28 cellular contexts compared by ENCODE assay signal in genomic region chr11:32062540-32062939, GRCh38.
"Had no signal": no experiment of that assay in that cellular context is flagged by ENCODE, and none has a peak within 500 bp of the region (broad histone marks: within the 10 kb centered on the region; RNA-seq: fewer than 3 reads in every experiment).

No MANE protein-coding gene starts in this region.

- H3K4me1 ChIP-seq: colonic mucosa, gastrocnemius medialis, heart left ventricle, left lung, neural progenitor cell, parathyroid adenoma, sigmoid colon, suprapubic skin, transverse colon, upper lobe of right lung, uterus had no signal

- H3K9me3 Mint-ChIP-seq: dendritic cell treated with granulocyte-macrophage colony-stimulating factor and Interleukin-4, amounts not matched to agents 40 ng/mL and 50 ng/mL, for 4 days; endodermal cell; mesothelial cell of epicardium; nephron; neural progenitor cell; stimulated activated memory B cell treated with anti-CD40 and anti-IgM and Interleukin-4, amounts not matched to agents 10 μg/mL and 1 μg/mL and 100 μg/mL, for 72 hours had no signal

- H3K4me1 Mint-ChIP-seq: nephron; stimulated activated memory B cell treated with anti-CD40 and anti-IgM and Interleukin-4, amounts not matched to agents 10 μg/mL and 1 μg/mL and 100 μg/mL, for 72 hours had no signal

- H3K27ac Mint-ChIP-seq: dendritic cell treated with granulocyte-macrophage colony-stimulating factor and Interleukin-4, amounts not matched to agents 40 ng/mL and 50 ng/mL, for 4 days; endodermal cell; mesothelial cell of epicardium; naive thymus-derived CD4-positive, alpha-beta T cell; nephron; neural progenitor cell; progenitor cell of endocrine pancreas; stimulated activated memory B cell treated with anti-CD40 and anti-IgM and Interleukin-4, amounts not matched to agents 10 μg/mL and 1 μg/mL and 100 μg/mL, for 72 hours had no signal

- H3K36me3 ChIP-seq: colonic mucosa, gastrocnemius medialis, heart left ventricle, left lung, neural progenitor cell, sigmoid colon, suprapubic skin, transverse colon, upper lobe of right lung, uterus had no signal

- H3K4me3 Mint-ChIP-seq: dendritic cell treated with granulocyte-macrophage colony-stimulating factor and Interleukin-4, amounts not matched to agents 40 ng/mL and 50 ng/mL, for 4 days; endodermal cell; mesothelial cell of epicardium; naive thymus-derived CD4-positive, alpha-beta T cell; nephron; neural progenitor cell; stimulated activated memory B cell treated with anti-CD40 and anti-IgM and Interleukin-4, amounts not matched to agents 10 μg/mL and 1 μg/mL and 100 μg/mL, for 72 hours had no signal

- ATAC-seq: esophagus mucosa; gastrocnemius medialis; heart left ventricle; left cardiac atrium; left lung; naive thymus-derived CD4-positive, alpha-beta T cell; right cardiac atrium; stimulated activated memory B cell treated with anti-CD40 and anti-IgM and Interleukin-4, amounts not matched to agents 10 μg/mL and 1 μg/mL and 100 μg/mL, for 72 hours; stimulated activated naive CD8-positive, alpha-beta T cell treated with anti-CD3 and anti-CD28 coated beads, Interleukin-15, Interleukin-2, amounts not matched to agents 100 U/mL and 50 U/mL, for 24 hours; upper lobe of right lung had no signal

- H3K4me3 ChIP-seq: colonic mucosa, gastrocnemius medialis, heart left ventricle, hepatocyte, left lung, neural progenitor cell, sigmoid colon, suprapubic skin, transverse colon, upper lobe of right lung, uterus had no signal

- DNase-seq: colonic mucosa; effector CD8-positive, alpha-beta T cell; endodermal cell; foreskin fibroblast; gastrocnemius medialis; heart left ventricle; left cardiac atrium; left lung; mesenchymal stem cell; naive thymus-derived CD4-positive, alpha-beta T cell; right cardiac atrium; sigmoid colon; stimulated activated CD4-positive, alpha-beta T cell treated with anti-CD3 and anti-CD28 coated beads, Interleukin-4, amount 100 ng/mL, for 4 hours; stimulated activated naive CD8-positive, alpha-beta T cell treated with anti-CD3 and anti-CD28 coated beads, Interleukin-15, Interleukin-2, amounts not matched to agents 100 U/mL and 50 U/mL, for 24 hours; transverse colon; upper lobe of right lung; uterus had no signal

- H3K27ac ChIP-seq: colonic mucosa, epithelial cell of prostate, gastrocnemius medialis, heart left ventricle, hepatocyte, left lung, neural progenitor cell, parathyroid adenoma, sigmoid colon, suprapubic skin, transverse colon, upper lobe of right lung, uterus had no signal

- H3K9me3 ChIP-seq: colonic mucosa, gastrocnemius medialis, heart left ventricle, left lung, sigmoid colon, suprapubic skin, transverse colon, upper lobe of right lung, uterus had no signal
